31 cellular contexts compared by ENCODE assay signal in genomic region chr10:130434446-130435385, GRCh38.
"Had no signal": no experiment of that assay in that cellular context is flagged by ENCODE, and none has a peak within 500 bp of the region (broad histone marks: within the 10 kb centered on the region; RNA-seq: fewer than 3 reads in every experiment).

No MANE protein-coding gene starts in this region.

- H3K4me3 ChIP-seq: MG63, SJCRH30, SK-N-MC had no signal

- H3K9me3 Mint-ChIP-seq: activated CD4-positive, alpha-beta T cell treated with anti-CD3 and anti-CD28 coated beads, Interleukin-2, amount 10 ng/mL, durations not matched to agents 7 days and 5 days; activated T-helper 17 cell treated with anti-CD3 and anti-CD28 coated beads, Interleukin-2, amount 50 U/mL, for 72 hours had no signal

- H3K27ac ChIP-seq: brain microvascular endothelial cell, SJCRH30, SK-N-MC, WERI-Rb-1 had no signal

- H3K4me1 ChIP-seq: SJCRH30 had no signal

- H3K36me3 ChIP-seq: brain microvascular endothelial cell, MG63, SJCRH30, WERI-Rb-1 had no signal

- H3K4me1 Mint-ChIP-seq: activated CD4-positive, alpha-beta T cell treated with anti-CD3 and anti-CD28 coated beads, Interleukin-2, amount 10 ng/mL, durations not matched to agents 7 days and 5 days; activated naive CD8-positive, alpha-beta T cell treated with anti-CD3 and anti-CD28 coated beads for 36 hours; activated T-helper 17 cell treated with anti-CD3 and anti-CD28 coated beads, Interleukin-2, amount 50 U/mL, for 72 hours; IgD-negative memory B cell had no signal

- H3K27me3 Mint-ChIP-seq: activated CD4-positive, alpha-beta T cell treated with anti-CD3 and anti-CD28 coated beads, Interleukin-2, amount 10 ng/mL, durations not matched to agents 7 days and 5 days; activated naive CD8-positive, alpha-beta T cell treated with anti-CD3 and anti-CD28 coated beads for 36 hours; activated T-helper 17 cell treated with anti-CD3 and anti-CD28 coated beads, Interleukin-2, amount 50 U/mL, for 72 hours; IgD-negative memory B cell had no signal

- H3K9me3 ChIP-seq: MG63, SJCRH30 had no signal

- DNase-seq: activated CD4-positive, alpha-beta T cell treated with anti-CD3 and anti-CD28 coated beads, Interleukin-2, amount 10 ng/mL, durations not matched to agents 7 days and 5 days; activated CD4-positive, alpha-beta T cell treated with anti-CD3 and anti-CD28 coated beads, Interleukin-2, amount 50 U/mL, for 48 hours; activated CD8-positive, alpha-beta memory T cell treated with anti-CD3 and anti-CD28 coated beads, Interleukin-2, amount 50 U/mL, for 4 hours; activated CD8-positive, alpha-beta T cell treated with anti-CD3 and anti-CD28 coated beads, Interleukin-2, amount 10 ng/mL, durations not matched to agents 7 days and 5 days; activated effector memory CD4-positive, alpha-beta T cell treated with anti-CD3 and anti-CD28 coated beads, Interleukin-2, amount 50 U/mL, for 16 hours; activated naive CD4-positive, alpha-beta T cell; activated naive CD4-positive, alpha-beta T cell treated with anti-CD3 and anti-CD28 coated beads, Interleukin-2, amount 50 U/mL, for 16 hours; activated naive CD8-positive, alpha-beta T cell treated with anti-CD3 and anti-CD28 coated beads for 36 hours; activated T-cell treated with anti-CD3 and anti-CD28 coated beads, Interleukin-2, amount 50 U/mL, for 48 hours; amniotic stem cell; aorta; brain microvascular endothelial cell; Karpas-422; KBM-7; MG63; MV-4-11; NCI-H1092; NCI-H1436 treated with DMSO at 0.1 percent for 48 hours; NCI-H187; NCI-H2029 treated with DMSO at 0.1 percent for 48 hours; NCI-H226; NCI-H446 treated with DMSO at 0.1 percent for 48 hours; NCI-H524; SHP77; SJCRH30; T1000; WERI-Rb-1 had no signal

- H3K4me3 Mint-ChIP-seq: activated CD4-positive, alpha-beta T cell treated with anti-CD3 and anti-CD28 coated beads, Interleukin-2, amount 10 ng/mL, durations not matched to agents 7 days and 5 days; activated CD8-positive, alpha-beta T cell treated with anti-CD3 and anti-CD28 coated beads, Interleukin-2, amount 10 ng/mL, durations not matched to agents 7 days and 5 days; activated naive CD8-positive, alpha-beta T cell treated with anti-CD3 and anti-CD28 coated beads for 36 hours; activated T-helper 17 cell treated with anti-CD3 and anti-CD28 coated beads, Interleukin-2, amount 50 U/mL, for 72 hours; IgD-negative memory B cell had no signal

- H3K27me3 ChIP-seq: brain microvascular endothelial cell, MG63, SJCRH30 had no signal

- ATAC-seq: activated CD8-positive, alpha-beta T cell treated with anti-CD3 and anti-CD28 coated beads, Interleukin-2, amount 10 ng/mL, durations not matched to agents 7 days and 5 days; activated T-helper 17 cell treated with anti-CD3 and anti-CD28 coated beads, Interleukin-2, amount 50 U/mL, for 72 hours; Panc1 had no signal

- H3K36me3 Mint-ChIP-seq: activated naive CD8-positive, alpha-beta T cell treated with anti-CD3 and anti-CD28 coated beads for 36 hours; IgD-negative memory B cell had no signal

- H3K27ac Mint-ChIP-seq: activated CD4-positive, alpha-beta T cell treated with anti-CD3 and anti-CD28 coated beads, Interleukin-2, amount 10 ng/mL, durations not matched to agents 7 days and 5 days; activated CD8-positive, alpha-beta T cell treated with anti-CD3 and anti-CD28 coated beads, Interleukin-2, amount 10 ng/mL, durations not matched to agents 7 days and 5 days; activated naive CD8-positive, alpha-beta T cell treated with anti-CD3 and anti-CD28 coated beads for 36 hours; activated T-helper 17 cell treated with anti-CD3 and anti-CD28 coated beads, Interleukin-2, amount 50 U/mL, for 72 hours had no signal
